26 cellular contexts compared by ENCODE assay signal in the genomic region with DNA sequence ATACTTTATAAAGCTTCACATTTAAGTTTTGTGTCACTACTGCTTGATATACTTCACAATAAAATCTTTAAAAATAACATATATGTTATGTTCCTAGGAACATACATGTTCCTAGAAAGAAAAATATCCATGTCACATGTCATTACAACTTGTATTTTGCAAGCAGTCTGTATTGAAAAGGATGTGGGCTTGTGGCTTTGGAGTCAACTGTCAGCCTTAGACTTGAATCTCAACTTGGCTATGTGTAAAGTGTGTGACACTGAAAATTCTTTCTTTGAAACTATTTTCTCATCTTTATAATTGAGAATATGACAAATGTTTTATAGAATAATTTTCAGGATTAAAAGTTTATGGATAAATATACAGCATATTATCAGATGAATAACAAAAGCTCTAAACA.
"Had no signal": no experiment of that assay in that cellular context is flagged by ENCODE, and none has a peak within 500 bp of the region (broad histone marks: within the 10 kb centered on the region; RNA-seq: fewer than 3 reads in every experiment).

No MANE protein-coding gene starts in this region.

- H3K27ac Mint-ChIP-seq: naive thymus-derived CD4-positive, alpha-beta T cell; nephron; neural progenitor cell; progenitor cell of endocrine pancreas; stimulated activated naive B cell treated with anti-CD40 and anti-IgM and Interleukin-4, amounts not matched to agents 10 μg/mL and 1 μg/mL and 100 μg/mL, for 72 hours; stimulated activated naive CD8-positive, alpha-beta T cell treated with anti-CD3 and anti-CD28 coated beads, Interleukin-15, Interleukin-2, amounts not matched to agents 100 ng/mL and 50 ng/mL, for 24 hours had no signal

- DNase-seq: dorsolateral prefrontal cortex; effector CD4-positive, alpha-beta T cell; foreskin keratinocyte; glutamatergic neuron; heart right ventricle; hippocampal formation; left cardiac atrium; left lung; mesenchymal stem cell; midbrain; naive thymus-derived CD4-positive, alpha-beta T cell; right lobe of liver; small intestine; stimulated activated CD4-positive, alpha-beta T cell treated with anti-CD3 and anti-CD28 coated beads, Interleukin-15, amount 100 ng/mL, for 24 hours; stimulated activated CD4-positive, alpha-beta T cell treated with anti-CD3 and anti-CD28 coated beads, Interleukin-2, amount 100 ng/mL, for 48 hours; stimulated activated naive B cell treated with anti-CD40 and anti-IgM and Interleukin-4, amounts not matched to agents 10 μg/mL and 1 μg/mL and 100 μg/mL, for 72 hours; transverse colon; upper lobe of right lung; uterus had no signal

- H3K27ac ChIP-seq: dorsolateral prefrontal cortex, esophagus muscularis mucosa, foreskin keratinocyte, heart right ventricle, left lung, neural progenitor cell, parathyroid adenoma, right lobe of liver, thoracic aorta, transverse colon, upper lobe of right lung, uterus had no signal

- H3K79me2 ChIP-seq: parathyroid adenoma had no signal

- H3K4me3 ChIP-seq: dorsolateral prefrontal cortex, esophagus muscularis mucosa, heart right ventricle, left lung, neural progenitor cell, right lobe of liver, thoracic aorta, transverse colon, upper lobe of right lung, uterus had no signal

- H3K9ac ChIP-seq: neural progenitor cell, parathyroid adenoma had no signal

- H2AFZ ChIP-seq: neural progenitor cell, parathyroid adenoma had no signal

- H3K4me2 ChIP-seq: neural progenitor cell had no signal

- H3K27me3 Mint-ChIP-seq: naive thymus-derived CD4-positive, alpha-beta T cell; progenitor cell of endocrine pancreas; stimulated activated naive B cell treated with anti-CD40 and anti-IgM and Interleukin-4, amounts not matched to agents 10 μg/mL and 1 μg/mL and 100 μg/mL, for 72 hours; stimulated activated naive CD8-positive, alpha-beta T cell treated with anti-CD3 and anti-CD28 coated beads, Interleukin-15, Interleukin-2, amounts not matched to agents 100 ng/mL and 50 ng/mL, for 24 hours had no signal

- ATAC-seq: foreskin keratinocyte; heart right ventricle; left cardiac atrium; left lung; naive thymus-derived CD4-positive, alpha-beta T cell; right lobe of liver; stimulated activated naive B cell treated with anti-CD40 and anti-IgM and Interleukin-4, amounts not matched to agents 10 μg/mL and 1 μg/mL and 100 μg/mL, for 72 hours; upper lobe of right lung had no signal

- H3K27me3 ChIP-seq: dorsolateral prefrontal cortex, esophagus muscularis mucosa, foreskin keratinocyte, heart right ventricle, left lung, neural progenitor cell, right lobe of liver, transverse colon, upper lobe of right lung, uterus had no signal

- H3K36me3 Mint-ChIP-seq: neural progenitor cell had no signal

- H3K4me1 Mint-ChIP-seq: naive thymus-derived CD4-positive, alpha-beta T cell; nephron; neural progenitor cell had no signal

- H3K4me1 ChIP-seq: esophagus muscularis mucosa, foreskin keratinocyte, heart right ventricle, left lung, neural progenitor cell, parathyroid adenoma, right lobe of liver, transverse colon, upper lobe of right lung, uterus had no signal

- H3K4me3 Mint-ChIP-seq: naive thymus-derived CD4-positive, alpha-beta T cell; nephron; neural progenitor cell; stimulated activated naive B cell treated with anti-CD40 and anti-IgM and Interleukin-4, amounts not matched to agents 10 μg/mL and 1 μg/mL and 100 μg/mL, for 72 hours; stimulated activated naive CD8-positive, alpha-beta T cell treated with anti-CD3 and anti-CD28 coated beads, Interleukin-15, Interleukin-2, amounts not matched to agents 100 ng/mL and 50 ng/mL, for 24 hours had no signal

- H3K9me3 ChIP-seq: right lobe of liver, thoracic aorta, transverse colon, uterus had no signal

- H3K36me3 ChIP-seq: esophagus muscularis mucosa, heart right ventricle, left lung, neural progenitor cell, thoracic aorta, transverse colon, upper lobe of right lung, uterus had no signal
